In the genomic region with DNA sequence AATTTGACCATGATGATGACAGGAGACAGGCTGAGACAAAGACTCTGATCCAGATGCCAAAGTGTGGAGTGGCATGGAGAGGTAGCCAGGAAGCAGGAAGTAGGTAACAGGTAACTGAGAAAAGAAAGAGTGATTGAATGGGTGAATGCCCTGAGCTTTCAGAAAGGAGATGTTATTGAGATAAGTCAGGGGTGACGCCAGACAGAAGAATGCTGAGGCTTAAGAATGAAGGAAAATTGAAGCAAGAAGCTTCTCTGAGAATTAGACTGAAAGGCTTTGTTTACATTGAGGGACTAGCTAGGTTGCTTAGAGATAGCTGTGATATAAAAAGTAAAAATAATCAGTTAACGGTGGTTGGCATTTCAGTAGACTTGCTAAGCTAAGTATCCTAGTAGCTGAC, we compare ENCODE assay signal across 29 cellular contexts.
A peak's percentile ranks its signal among the peaks of the same experiment; 100 is the strongest.
DNase-seq lines count a peak whose midpoint lies in the region; TF ChIP-seq lines count a peak whose summit lies in the region.
"Had no signal": no experiment of that assay in that cellular context is flagged by ENCODE, and none has a peak within 500 bp of the region (broad histone marks: within the 10 kb centered on the region; RNA-seq: fewer than 3 reads in every experiment).

No MANE protein-coding gene starts in this region.

- peaks cover 13% of the 10 kb centered on the region for H3K9me3 Mint-ChIP-seq in type B pancreatic cell

- peak overlapping the region; percentile 22 for H3K27ac ChIP-seq in epithelial cell of prostate
- H3K27ac ChIP-seq: esophagus squamous epithelium, gastrocnemius medialis, SK-N-MC, transverse colon had no signal

- no peak overlapping the region for H3K4me3 Mint-ChIP-seq in type B pancreatic cell
- H3K4me3 Mint-ChIP-seq: activated T-helper 17 cell treated with anti-CD3 and anti-CD28 coated beads, Interleukin-2, amount 50 U/mL, for 72 hours; CD4-positive, alpha-beta memory T cell; H9; naive thymus-derived CD4-positive, alpha-beta T cell had no signal

- no peaks in the 10 kb centered on the region for H3K27me3 Mint-ChIP-seq in type B pancreatic cell

- H3K4me1 Mint-ChIP-seq in type B pancreatic cell (ENCODE audit: unreplicated experiment) = no peaks in the 10 kb centered on the region
- H3K4me1 Mint-ChIP-seq: activated T-helper 17 cell treated with anti-CD3 and anti-CD28 coated beads, Interleukin-2, amount 50 U/mL, for 72 hours; CD4-positive, alpha-beta memory T cell; H9; naive thymus-derived CD4-positive, alpha-beta T cell had no signal

- no peaks in the 10 kb centered on the region for H3K36me3 Mint-ChIP-seq in type B pancreatic cell
- H3K36me3 Mint-ChIP-seq: activated naive CD4-positive, alpha-beta T cell treated with anti-CD3 and anti-CD28 coated beads, Interleukin-2, amount 50 U/mL, for 72 hours; CD4-positive, alpha-beta memory T cell; naive thymus-derived CD4-positive, alpha-beta T cell had no signal

- DNase-seq in ELR (ENCODE audit: low read depth) = peak; percentile 54
- peak; percentile 85 for DNase-seq in M059J (ENCODE audit: low read depth)
- peak; percentile 52 for DNase-seq in epithelial cell of prostate (ENCODE audit: low read depth, low spot score)
- no peak for DNase-seq in type B pancreatic cell (ENCODE audit: extremely low spot score, unreplicated experiment)
- DNase-seq in COR-L47 (lab: John Stamatoyannopoulos, UW) = no peak
- no peak for DNase-seq in activated effector memory CD4-positive, alpha-beta T cell treated with anti-CD3 and anti-CD28 coated beads, Interleukin-2, amount 50 U/mL, for 16 hours
- no peak for DNase-seq in erythroblast (lab: John Stamatoyannopoulos, UW)
- DNase-seq: activated CD4-positive, alpha-beta T cell treated with anti-CD3 and anti-CD28 coated beads, Interleukin-2, amount 50 U/mL, for 48 hours; AML-193; aorta; caudate nucleus; CD4-positive, alpha-beta memory T cell; cortex of kidney; esophagus squamous epithelium; gastrocnemius medialis; H9; hypothalamus; KBM-7; MG63; midbrain; naive thymus-derived CD4-positive, alpha-beta T cell; NCI-H2081; NCI-H345; NCI-H774; occipital lobe; transverse colon had no signal

- H3K27ac Mint-ChIP-seq in type B pancreatic cell = peak overlapping the region; percentile 1
- H3K27ac Mint-ChIP-seq: activated naive CD4-positive, alpha-beta T cell treated with anti-CD3 and anti-CD28 coated beads, Interleukin-2, amount 50 U/mL, for 72 hours; activated T-helper 17 cell treated with anti-CD3 and anti-CD28 coated beads, Interleukin-2, amount 50 U/mL, for 72 hours; CD4-positive, alpha-beta memory T cell; H9; naive thymus-derived CD4-positive, alpha-beta T cell had no signal

- no peak for TF ChIP-seq POLR2A in erythroblast (IDR thresholded peaks at IDR 0.05; ENCODE audit: low read length)

- no peak for TF ChIP-seq CTCF in type B pancreatic cell (conservative IDR thresholded peaks at IDR 0.05)

Comparison
In these comparisons a context has a peak if more than half of its experiments do, and no peak if none do; other contexts are left out.
1. DNase-seq: peak in ELR (single experiment), M059J (single experiment) and epithelial cell of prostate (single experiment); none in type B pancreatic cell (single experiment), COR-L47 (single experiment), activated effector memory CD4-positive, alpha-beta T cell treated with anti-CD3 and anti-CD28 coated beads, Interleukin-2, amount 50 U/mL, for 16 hours (single experiment) and erythroblast (0 of 2).